ENCODE assay signal across 23 cellular contexts in the genomic region with DNA sequence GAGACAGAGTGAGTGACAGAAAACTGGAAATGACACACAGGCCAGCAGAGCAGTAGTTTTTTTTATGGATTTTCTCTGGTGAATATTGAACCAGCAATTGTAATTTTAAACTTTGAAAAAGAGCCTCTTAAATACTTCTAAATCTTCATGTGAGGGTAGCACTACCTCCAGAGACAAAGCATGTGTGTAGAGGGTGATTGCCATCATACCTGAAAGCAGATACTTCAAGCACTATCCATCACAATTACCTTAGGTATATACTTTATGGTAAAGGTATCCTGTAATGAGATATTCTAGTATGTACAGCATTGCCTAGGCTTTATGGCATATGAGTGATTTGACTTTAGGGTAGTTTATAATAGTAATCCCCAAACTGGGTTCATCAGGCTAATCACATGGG. TPM values are rescaled to one million over a fixed set of nuclear protein-coding genes. Genes with fewer than 3 reads are reported as not detected.
DNase-seq lines count a peak whose midpoint lies in the region; ATAC-seq and TF ChIP-seq lines count a peak whose summit lies in the region.
"Had no signal": no experiment of that assay in that cellular context is flagged by ENCODE, and none has a peak within 500 bp of the region (broad histone marks: within the 10 kb centered on the region; RNA-seq: fewer than 3 reads in every experiment).

No MANE protein-coding gene starts in this region.

- intact Hi-C loops in activated CD4-positive, alpha-beta T cell treated with anti-CD3 and anti-CD28 coated beads for 36 hours (cut with DNase I, micrococcal nuclease) = loop anchor here (5.0 to 10.0 kb wide), 4 partner anchors 226 to 1028 kb away; no protein-coding TSS in a partner anchor

- TF ChIP-seq CTCF in coronary artery (IDR thresholded peaks at IDR 0.05) = no peak
- no peak for TF ChIP-seq CTCF in osteocyte (IDR thresholded peaks at IDR 0.05)

- DNase-seq in stimulated activated naive CD8-positive, alpha-beta T cell treated with anti-CD3 and anti-CD28 coated beads, Interleukin-15, Interleukin-2, amounts not matched to agents 100 U/mL and 50 U/mL, for 24 hours = no peak
- DNase-seq in coronary artery (ENCODE audit: low spot score) (no peak), osteocyte (ENCODE audit: extremely low spot score, unreplicated experiment) (no peak), NCI-H1694 (lab: John Stamatoyannopoulos, UW) (no peak), MG63 (no peak)
- no peak for DNase-seq in activated CD4-positive, alpha-beta T cell treated with anti-CD3 and anti-CD28 coated beads for 36 hours
- DNase-seq: activated CD8-positive, alpha-beta memory T cell treated with anti-CD3 and anti-CD28 coated beads, Interleukin-2, amount 10 ng/mL, durations not matched to agents 7 days and 5 days; DMS 273 treated with DMSO at 0.1 percent for 48 hours; NCI-H146; NCI-H2227 treated with DMSO at 0.1 percent for 48 hours; NCI-H774; pancreas; PC-9; SHP77 treated with DMSO at 0.1 percent for 48 hours; T-cell; trophoblast cell had no signal

- H3K4me3 ChIP-seq in coronary artery (peak overlapping the region; percentile 85), MG63 (no peak overlapping the region)
- H3K4me3 ChIP-seq: cardiac muscle cell, lung, pancreas, PC-9 had no signal

- H3K27me3 ChIP-seq in MG63 = 0 out of 2 replicates have a peak, but pooled peaks cover 6% of the 10 kb centered on the region

- peaks cover 82% of the 10 kb centered on the region for H3K27me3 Mint-ChIP-seq in stimulated activated naive CD8-positive, alpha-beta T cell treated with anti-CD3 and anti-CD28 coated beads, Interleukin-15, Interleukin-2, amounts not matched to agents 100 ng/mL and 50 ng/mL, for 24 hours
- no peaks in the 10 kb centered on the region for H3K27me3 Mint-ChIP-seq in osteocyte (ENCODE audit: unreplicated experiment)
- H3K27me3 Mint-ChIP-seq in activated CD4-positive, alpha-beta T cell treated with anti-CD3 and anti-CD28 coated beads for 36 hours = peaks cover 61% of the 10 kb centered on the region

- CTCF ChIA-PET in activated CD4-positive, alpha-beta T cell treated with anti-CD3 and anti-CD28 coated beads for 36 hours (lab: Charles Lee) = interaction anchor here (1.0 kb wide), 1 partner anchor 9 kb away, joined by 4 read pairs; no protein-coding TSS in a partner anchor

- peak overlapping the region; percentile 11 to 90 for H3K27ac ChIP-seq in coronary artery
- H3K27ac ChIP-seq: cardiac muscle cell, HL-60, pancreas, PC-9 had no signal

- H3K27ac Mint-ChIP-seq in stimulated activated naive CD8-positive, alpha-beta T cell treated with anti-CD3 and anti-CD28 coated beads, Interleukin-15, Interleukin-2, amounts not matched to agents 100 ng/mL and 50 ng/mL, for 24 hours = no peak overlapping the region
- peak overlapping the region; percentile 43 for H3K27ac Mint-ChIP-seq in osteocyte (ENCODE audit: unreplicated experiment)
- no peak overlapping the region for H3K27ac Mint-ChIP-seq in activated CD4-positive, alpha-beta T cell treated with anti-CD3 and anti-CD28 coated beads for 36 hours
- H3K27ac Mint-ChIP-seq: activated CD8-positive, alpha-beta memory T cell treated with anti-CD3 and anti-CD28 coated beads, Interleukin-2, amount 10 ng/mL, durations not matched to agents 7 days and 5 days; activated T-helper 17 cell treated with anti-CD3 and anti-CD28 coated beads, Interleukin-2, amount 50 U/mL, for 72 hours; T-cell had no signal

- POLR2A ChIA-PET in activated CD4-positive, alpha-beta T cell treated with anti-CD3 and anti-CD28 coated beads for 36 hours (lab: Charles Lee) = no interaction called here

- H3K4me1 Mint-ChIP-seq in stimulated activated naive CD8-positive, alpha-beta T cell treated with anti-CD3 and anti-CD28 coated beads, Interleukin-15, Interleukin-2, amounts not matched to agents 100 ng/mL and 50 ng/mL, for 24 hours (ENCODE audit: low read depth) = peaks cover 58% of the 10 kb centered on the region
- peaks cover 50% of the 10 kb centered on the region for H3K4me1 Mint-ChIP-seq in osteocyte (ENCODE audit: unreplicated experiment)
- peaks cover 37% of the 10 kb centered on the region for H3K4me1 Mint-ChIP-seq in activated CD4-positive, alpha-beta T cell treated with anti-CD3 and anti-CD28 coated beads for 36 hours

- no peaks in the 10 kb centered on the region for H3K9me3 Mint-ChIP-seq in stimulated activated naive CD8-positive, alpha-beta T cell treated with anti-CD3 and anti-CD28 coated beads, Interleukin-15, Interleukin-2, amounts not matched to agents 100 ng/mL and 50 ng/mL, for 24 hours
- no peaks in the 10 kb centered on the region for H3K9me3 Mint-ChIP-seq in osteocyte (ENCODE audit: unreplicated experiment)
- H3K9me3 Mint-ChIP-seq in activated CD4-positive, alpha-beta T cell treated with anti-CD3 and anti-CD28 coated beads for 36 hours (ENCODE audit: low read depth) = no peaks in the 10 kb centered on the region
- H3K9me3 Mint-ChIP-seq: activated T-helper 17 cell treated with anti-CD3 and anti-CD28 coated beads, Interleukin-2, amount 50 U/mL, for 72 hours; T-cell had no signal

- H3K9me3 ChIP-seq in MG63 = no peaks in the 10 kb centered on the region; the same call in 1 of the 2 replicates
- H3K9me3 ChIP-seq: pancreas had no signal

- peak overlapping the region; percentile 21 for H3K4me3 Mint-ChIP-seq in stimulated activated naive CD8-positive, alpha-beta T cell treated with anti-CD3 and anti-CD28 coated beads, Interleukin-15, Interleukin-2, amounts not matched to agents 100 ng/mL and 50 ng/mL, for 24 hours
- no peak overlapping the region for H3K4me3 Mint-ChIP-seq in osteocyte (ENCODE audit: unreplicated experiment)
- no peak overlapping the region for H3K4me3 Mint-ChIP-seq in activated CD4-positive, alpha-beta T cell treated with anti-CD3 and anti-CD28 coated beads for 36 hours
- H3K4me3 Mint-ChIP-seq: activated CD8-positive, alpha-beta memory T cell treated with anti-CD3 and anti-CD28 coated beads, Interleukin-2, amount 10 ng/mL, durations not matched to agents 7 days and 5 days; activated T-helper 17 cell treated with anti-CD3 and anti-CD28 coated beads, Interleukin-2, amount 50 U/mL, for 72 hours; T-cell had no signal

- H3K36me3 ChIP-seq in MG63 = no peaks in the 10 kb centered on the region
- H3K36me3 ChIP-seq: cardiac muscle cell, pancreas had no signal

- no peak for ATAC-seq in stimulated activated naive CD8-positive, alpha-beta T cell treated with anti-CD3 and anti-CD28 coated beads, Interleukin-15, Interleukin-2, amounts not matched to agents 100 U/mL and 50 U/mL, for 24 hours
- ATAC-seq in activated CD4-positive, alpha-beta T cell treated with anti-CD3 and anti-CD28 coated beads for 36 hours = no peak
- no peak for ATAC-seq in GM21367 (IDR thresholded peaks at IDR 0.05; ENCODE audit: unreplicated experiment)
- ATAC-seq: activated CD8-positive, alpha-beta memory T cell treated with anti-CD3 and anti-CD28 coated beads, Interleukin-2, amount 10 ng/mL, durations not matched to agents 7 days and 5 days; activated T-helper 17 cell treated with anti-CD3 and anti-CD28 coated beads, Interleukin-2, amount 50 U/mL, for 72 hours; pancreas; sciatic nerve; T-cell had no signal

- H3K36me3 Mint-ChIP-seq in stimulated activated naive CD8-positive, alpha-beta T cell treated with anti-CD3 and anti-CD28 coated beads, Interleukin-15, Interleukin-2, amounts not matched to agents 100 ng/mL and 50 ng/mL, for 24 hours (ENCODE audit: low read depth) = no peaks in the 10 kb centered on the region
- peaks cover 16% of the 10 kb centered on the region for H3K36me3 Mint-ChIP-seq in osteocyte (ENCODE audit: unreplicated experiment)
- H3K36me3 Mint-ChIP-seq in activated CD4-positive, alpha-beta T cell treated with anti-CD3 and anti-CD28 coated beads for 36 hours (ENCODE audit: low read depth) = no peaks in the 10 kb centered on the region
- H3K36me3 Mint-ChIP-seq: activated CD8-positive, alpha-beta memory T cell treated with anti-CD3 and anti-CD28 coated beads, Interleukin-2, amount 10 ng/mL, durations not matched to agents 7 days and 5 days; T-cell had no signal

RNA-seq across cellular contexts. Expression of gene EBF1, which starts 3.4 kb away (rescaled TPM):
- total RNA-seq in osteocyte = 139 TPM in 2 replicates
- total RNA-seq in MG63 (2014; rRNA removed; shearing (Covaris generic); ENCODE audit: low replicate concordance) = 1.7 and 5.1 TPM in 2 replicates
- under 1 TPM in 1 of 2 experiments, not detected in 1; 0.12 TPM for total RNA-seq in activated CD4-positive, alpha-beta T cell treated with anti-CD3 and anti-CD28 coated beads for 36 hours
- total RNA-seq: PC-9 had no signal

Comparison
In these comparisons a context has a peak if more than half of its experiments do, and no peak if none do; other contexts are left out.
1. RNA of gene EBF1, which starts 3.4 kb away (total RNA-seq): 139 TPM in osteocyte; 1.7 to 5.1 TPM in MG63 and 0.12 TPM in activated CD4-positive, alpha-beta T cell treated with anti-CD3 and anti-CD28 coated beads for 36 hours; every median in the first group is over 10 times any median in the second.